ENCODE assay signal across 11 cellular contexts in genomic region chr1:33361553-33362262, GRCh38. TPM values are rescaled to one million over a fixed set of nuclear protein-coding genes. Genes with fewer than 3 reads are reported as not detected.
DNase-seq lines count a peak whose midpoint lies in the region; ATAC-seq, FAIRE-seq and TF ChIP-seq lines count a peak whose summit lies in the region.
"Had no signal": no experiment of that assay in that cellular context is flagged by ENCODE, and none has a peak within 500 bp of the region (broad histone marks: within the 10 kb centered on the region; RNA-seq: fewer than 3 reads in every experiment).

No MANE protein-coding gene starts in this region.

- H4K20me1 ChIP-seq in K562 (replicated peaks; ENCODE audit: control insufficient read depth, insufficient read depth, low read length) (peaks cover 14% of the 10 kb centered on the region), hepatocyte (ENCODE audit: insufficient read depth, poor library complexity, severe bottlenecking) (no peaks in the 10 kb centered on the region)

- DNase-seq in Kasumi-1 (lab: John Stamatoyannopoulos, UW) (peak; percentile 70 to 77), K562 (ENCODE audit: extremely low read depth in 1 of 4, low spot score in 3 of 4) (peak in 2 of 4 experiments; percentile 68 to 78), hepatocyte (ENCODE audit: low spot score) (no peak), NOMO-1 treated with DMSO at 0.1 percent for 48 hours (lab: John Stamatoyannopoulos, UW; ENCODE audit: unreplicated experiment) (no peak)
- DNase-seq: activated CD8-positive, alpha-beta T cell treated with anti-CD3 and anti-CD28 coated beads for 36 hours; NCI-H446 had no signal

- WGBS in K562 (ENCODE audit: insufficient coverage, low coverage, missing lambda C conversion rate): 15% methylated on average over 11 of the region's 11 CpGs
- 51% methylated on average over 11 of the region's 11 CpGs for WGBS in hepatocyte (ENCODE audit: low lambda C conversion rate, missing lambda C conversion rate)

- in situ Hi-C loops in K562 (cut with MboI): no loop called here

- H3K9ac ChIP-seq in K562 (ENCODE audit: insufficient read depth in 1 of 2, low read depth in 2 of 2, low read length in 2 of 2): no peak overlapping the region
- H3K9ac ChIP-seq in skeletal muscle tissue (ENCODE audit: low read depth in 1 of 3, low read length in 3 of 3): no peak overlapping the region

- no peak overlapping the region for H3K4me2 ChIP-seq in K562 (ENCODE audit: insufficient read depth, low read length)
- H3K4me2 ChIP-seq in hepatocyte: no peak overlapping the region

- no TSS peak for BruUV-seq in K562 (replicated peaks; lab: Mats Ljungman, UMichigan)

- no peak overlapping the region for H3K4me3 ChIP-seq in K562
- H3K4me3 ChIP-seq in hepatocyte: no peak overlapping the region
- H3K4me3 ChIP-seq in skeletal muscle tissue (ENCODE audit: low read length in 3 of 3): no peak overlapping the region
- H3K4me3 ChIP-seq: SJSA1 had no signal

- peak; percentile 85 for FAIRE-seq in K562 (lab: Jason Lieb, UNC)

- H3K27me3 ChIP-seq in K562 (ENCODE audit: control insufficient read depth in 2 of 2, insufficient read depth in 2 of 2, low read length in 2 of 2): no peaks in the 10 kb centered on the region
- no peaks in the 10 kb centered on the region for H3K27me3 ChIP-seq in hepatocyte
- no peaks in the 10 kb centered on the region for H3K27me3 ChIP-seq in skeletal muscle tissue (ENCODE audit: control insufficient read depth in 3 of 3, insufficient read depth in 3 of 3, low read length in 3 of 3)
- H3K27me3 ChIP-seq: SJSA1 had no signal

- no peaks in the 10 kb centered on the region for H3K9me3 ChIP-seq in K562 (replicated peaks; ENCODE audit: control insufficient read depth, insufficient read depth, low read depth, low read length)
- no peaks in the 10 kb centered on the region for H3K9me3 ChIP-seq in hepatocyte (ENCODE audit: low read depth)
- no peaks in the 10 kb centered on the region for H3K9me3 ChIP-seq in skeletal muscle tissue (ENCODE audit: control insufficient read depth in 3 of 3, low read length in 3 of 3)
- H3K9me3 ChIP-seq: SJSA1 had no signal

- H3K4me1 ChIP-seq in K562 (replicated peaks in 1 of 2; ENCODE audit: control insufficient read depth in 2 of 2, insufficient read depth in 2 of 2, low read length in 2 of 2): peaks cover 0 to 20% of the 10 kb centered on the region in 2 experiments; a peak in 4 of 5 replicates
- H3K4me1 ChIP-seq in hepatocyte (ENCODE audit: insufficient read depth): peaks cover 47% of the 10 kb centered on the region
- peaks cover 37 to 51% (median 38%) of the 10 kb centered on the region in 3 donors for H3K4me1 ChIP-seq in skeletal muscle tissue (ENCODE audit: control insufficient read depth in 3 of 3, insufficient read depth in 3 of 3, low read length in 3 of 3)

- H3K27ac ChIP-seq in K562 (ENCODE audit: extremely low read depth, low read depth, low read length) (no peak overlapping the region), hepatocyte (peak overlapping the region; percentile 48), skeletal muscle tissue (ENCODE audit: low read depth, low read length) (peak overlapping the region; percentile 29)
- H3K27ac ChIP-seq: SJSA1 had no signal

- CTCF ChIA-PET in K562 (lab: Yijun Ruan, JAX; ENCODE audit: low intra/inter-chr PET ratio): interaction anchor here (0.5 kb wide), 1 partner anchor 223 kb away, joined by 3 read pairs; no protein-coding TSS in a partner anchor

- TF ChIP-seq POLR2A in K562 (conservative IDR thresholded peaks at IDR 0.05): no peak

- H3K79me2 ChIP-seq in K562 (ENCODE audit: control insufficient read depth, insufficient read depth, low read length): no peaks in the 10 kb centered on the region
- H3K79me2 ChIP-seq in hepatocyte: peaks cover 2% of the 10 kb centered on the region

- no peaks in the 10 kb centered on the region for H3K9me1 ChIP-seq in K562 (ENCODE audit: control insufficient read depth, insufficient read depth, low read length)

- H3K36me3 ChIP-seq in K562 (ENCODE audit: control insufficient read depth, insufficient read depth, low read length): no peaks in the 10 kb centered on the region
- H3K36me3 ChIP-seq in hepatocyte (replicated peaks; ENCODE audit: insufficient read depth, low read depth): no peaks in the 10 kb centered on the region
- H3K36me3 ChIP-seq in skeletal muscle tissue (ENCODE audit: control insufficient read depth in 3 of 3, insufficient read depth in 3 of 3, low read length in 3 of 3): peaks cover 0 to 3% (median 0%) of the 10 kb centered on the region in 3 donors
- H3K36me3 ChIP-seq: SJSA1 had no signal

- no peak for TF ChIP-seq CTCF in K562 (IDR thresholded peaks at IDR 0.05 in 2 of 3, conservative IDR thresholded peaks at IDR 0.05 in 1 of 3; ENCODE audit: insufficient read depth in 2 of 3, low read depth in 1 of 3, low read length in 3 of 3)
- no peak for TF ChIP-seq CTCF in hepatocyte (IDR thresholded peaks at IDR 0.05; ENCODE audit: poor library complexity)

- no peak overlapping the region for H2AFZ ChIP-seq in K562 (ENCODE audit: low read depth, low read length)
- no peak overlapping the region for H2AFZ ChIP-seq in hepatocyte

- intact Hi-C loops in K562 (cut with micrococcal nuclease): loop anchor here (10.0 kb wide), 1 partner anchor 227 kb away; no protein-coding TSS in a partner anchor

- POLR2A ChIA-PET in K562 (lab: Yijun Ruan, JAX): interaction anchor here (0.8 to 2.2 kb wide), 4 partner anchors 10 to 23 kb away, joined by 3 to 6 read pairs (median 4); no protein-coding TSS in a partner anchor

- ATAC-seq in K562 (peak; percentile 89), HG03095 (IDR thresholded peaks at IDR 0.05; ENCODE audit: unreplicated experiment) (no peak), GM21360 (IDR thresholded peaks at IDR 0.05; ENCODE audit: unreplicated experiment) (no peak), HG02798 (IDR thresholded peaks at IDR 0.05; ENCODE audit: poor library complexity, unreplicated experiment) (no peak)
- ATAC-seq: activated CD8-positive, alpha-beta T cell treated with anti-CD3 and anti-CD28 coated beads for 36 hours had no signal

- peak; percentile 21; the same call in 1 of the 2 replicates for TF ChIP-seq EP300 in K562 (IDR thresholded peaks at IDR 0.05; ENCODE audit: low read length)

- H3K9me2 ChIP-seq in hepatocyte (replicated peaks; ENCODE audit: insufficient read depth): no peaks in the 10 kb centered on the region

- TF ChIP-seq RAD21 in K562 (CRISPR knock-in tag; conservative IDR thresholded peaks at IDR 0.05 in 1 of 2, IDR thresholded peaks at IDR 0.05 in 1 of 2): peak in 1 of 2 experiments; percentile 19; a peak in 1 of 4 replicates

TF ChIP-seq in K562, 482 proteins besides CTCF, POLR2A, EP300 and RAD21 (continues in another document):
- no peak for TF ChIP-seq ZMIZ1 (IDR thresholded peaks at IDR 0.05; ENCODE audit: low read depth in 2 of 2, low read length in 2 of 2)
- no peak for TF ChIP-seq LARP7 (IDR thresholded peaks at IDR 0.05)
- TF ChIP-seq ZC3H8 (IDR thresholded peaks at IDR 0.05): no peak
- no peak for TF ChIP-seq ZNF217 (CRISPR knock-in tag; IDR thresholded peaks at IDR 0.05)
- TF ChIP-seq RBBP5 (IDR thresholded peaks at IDR 0.05; ENCODE audit: borderline replicate concordance, insufficient read depth, low read length, poor library complexity, severe bottlenecking): no peak
- TF ChIP-seq SMARCA5 (IDR thresholded peaks at IDR 0.05): no peak
- no peak for TF ChIP-seq TAF1 (IDR thresholded peaks at IDR 0.05; ENCODE audit: control insufficient read depth, extremely low read depth, insufficient read depth, low read length, severe bottlenecking)
- no peak for TF ChIP-seq SMARCC2 (IDR thresholded peaks at IDR 0.05; ENCODE audit: low read depth)

RNA-seq across cellular contexts. Expression of gene A3GALT2, which starts 40.8 kb away (rescaled TPM):
- not detected in 2 replicates for total RNA-seq in K562 (2011; cell fraction: chromatin; rRNA removed; ENCODE audit: low replicate concordance)
- total RNA-seq in K562 (2011; cell fraction: nucleolus; rRNA removed): not detected in 2 replicates
- total RNA-seq in K562 (2011; cell fraction: nucleoplasm; rRNA removed): not detected in 2 replicates
- not detected in 2 replicates for total RNA-seq in K562 (2014; rRNA removed)
- total RNA-seq in K562 (2014; rRNA removed; fragmentation: Illumina TruSeq; extraction: Trizol): not detected in 2 replicates
- not detected in 2 replicates for total RNA-seq in K562 (2015; rRNA removed; fragmentation: Illumina TruSeq; extraction: Trizol)
- total RNA-seq in K562 (2021): not detected in 2 replicates
- not detected in 2 replicates for polyA plus RNA-seq in K562 (2011; rRNA removed)
- polyA plus RNA-seq in K562 (2011; cell fraction: cytosol; rRNA removed): not detected in 2 replicates
- not detected in 2 replicates for polyA plus RNA-seq in K562 (2011; cell fraction: nucleus; rRNA removed)
- not detected in 2 replicates for polyA plus RNA-seq in K562 (2012)
- not detected in 2 replicates for polyA plus RNA-seq in K562 (2014; fragmentation: Illumina TruSeq; extraction: Trizol)
- not detected for polyA plus RNA-seq in K562 (2014; fragmentation: Nextera tagmentation; extraction: Ambion mirVana)
- polyA plus RNA-seq in K562 (2014; rRNA removed): not detected in 2 replicates
- not detected in 2 replicates for polyA minus RNA-seq in K562 (2011; rRNA and poly(A)+ RNA removed)
- polyA minus RNA-seq in K562 (2011; cell fraction: cytosol; rRNA and poly(A)+ RNA removed): not detected in 2 replicates
- not detected in 2 replicates for polyA minus RNA-seq in K562 (2011; cell fraction: nucleus; rRNA and poly(A)+ RNA removed)
- not detected in 2 replicates for total RNA-seq in hepatocyte
- not detected in 2 replicates for polyA plus RNA-seq in hepatocyte
- total RNA-seq in skeletal muscle tissue: not detected
- total RNA-seq: activated CD8-positive, alpha-beta T cell treated with anti-CD3 and anti-CD28 coated beads for 36 hours; SJSA1 had no signal

Comparison
In these comparisons a context has a peak if more than half of its experiments do, and no peak if none do; other contexts are left out.
1. DNase-seq: peak in Kasumi-1 (2 of 2); none in hepatocyte (single experiment) and NOMO-1 treated with DMSO at 0.1 percent for 48 hours (single experiment).